Comparison of ENCODE assay signal across 11 cellular contexts in the genomic region with DNA sequence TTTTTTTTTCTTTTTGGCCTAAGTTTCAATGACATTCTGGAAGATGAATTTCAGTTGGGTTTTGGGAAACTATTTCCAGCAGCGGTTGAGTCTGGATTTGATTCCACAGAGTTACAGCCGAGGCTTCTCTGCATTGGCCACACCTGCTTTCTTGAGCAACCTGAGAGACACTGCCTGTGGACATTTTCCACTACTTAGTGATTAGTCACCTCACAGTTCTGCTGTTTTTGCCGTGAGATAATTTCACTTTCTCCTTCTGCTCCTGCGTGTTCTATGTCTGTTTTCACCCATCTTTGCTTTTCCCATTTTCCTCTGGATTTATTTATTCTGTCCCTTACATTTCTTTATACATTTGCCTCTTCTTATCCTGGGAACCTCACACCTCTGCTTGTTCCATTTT.
DNase-seq lines count a peak whose midpoint lies in the region; ATAC-seq and TF ChIP-seq lines count a peak whose summit lies in the region.
"Had no signal": no experiment of that assay in that cellular context is flagged by ENCODE, and none has a peak within 500 bp of the region (broad histone marks: within the 10 kb centered on the region; RNA-seq: fewer than 3 reads in every experiment).

No MANE protein-coding gene starts in this region.

- no CpG with 5 or more reads among the region's 4 CpGs for WGBS in H9 (ENCODE audit: extremely low coverage, insufficient read length, low lambda C conversion rate)

- H3K4me2 ChIP-seq in PC-9 (peak overlapping the region; percentile 68), H9 (ENCODE audit: insufficient read depth, insufficient read length, low read length) (no peak overlapping the region)

- no peak overlapping the region for H2BK20ac ChIP-seq in H9 (ENCODE audit: low read depth, low read length, poor library complexity, severe bottlenecking)

- CTCF ChIA-PET in BJ (lab: Yijun Ruan, JAX) (no interaction called here), PC-9 (lab: Charles Lee) (no interaction called here)

- H3K27me3 Mint-ChIP-seq in osteocyte (ENCODE audit: unreplicated experiment) (no peaks in the 10 kb centered on the region), H9 (ENCODE audit: low read depth) (no peaks in the 10 kb centered on the region)

- no peak overlapping the region for H2BK15ac ChIP-seq in H9 (ENCODE audit: low read depth, low read length)

- H4K5ac ChIP-seq in H9 (ENCODE audit: insufficient read length, low read depth, low read length): no peak overlapping the region

- no peak overlapping the region for H3K27ac ChIP-seq in PC-9
- no peak overlapping the region for H3K27ac ChIP-seq in H9 (ENCODE audit: insufficient read length, low read depth, low read length)

- H3K9me3 Mint-ChIP-seq in osteocyte (ENCODE audit: unreplicated experiment): no peaks in the 10 kb centered on the region
- H3K9me3 Mint-ChIP-seq in H9: no peaks in the 10 kb centered on the region
- H3K9me3 Mint-ChIP-seq: activated naive CD4-positive, alpha-beta T cell treated with anti-CD3 and anti-CD28 coated beads, Interleukin-2, amount 50 U/mL, for 24 hours had no signal

- peaks cover 69% of the 10 kb centered on the region for H3K4me1 Mint-ChIP-seq in osteocyte (ENCODE audit: unreplicated experiment)
- H3K4me1 Mint-ChIP-seq in H9: peaks cover 2% of the 10 kb centered on the region in 2 experiments; a peak in 2 of 4 replicates
- H3K4me1 Mint-ChIP-seq: activated naive CD4-positive, alpha-beta T cell treated with anti-CD3 and anti-CD28 coated beads, Interleukin-2, amount 50 U/mL, for 24 hours had no signal

- no peak overlapping the region for H3K9ac ChIP-seq in H9 (ENCODE audit: extremely low read depth, insufficient read length, low read length)

- TF ChIP-seq CTCF in BJ (IDR thresholded peaks at IDR 0.05; ENCODE audit: insufficient read depth, low read depth, low read length) (no peak), PC-9 (conservative IDR thresholded peaks at IDR 0.05) (no peak), osteocyte (IDR thresholded peaks at IDR 0.05) (no peak), H9 (conservative IDR thresholded peaks at IDR 0.05) (no peak)

- no peak overlapping the region for H4K8ac ChIP-seq in H9 (replicated peaks; ENCODE audit: insufficient read length, low read depth, low read length)

- H3K56ac ChIP-seq in H9 (ENCODE audit: insufficient read length, low read depth, low read length): no peak overlapping the region

- H2AK5ac ChIP-seq in H9 (ENCODE audit: insufficient read length, low read length): no peak overlapping the region

- intact Hi-C loops in PC-9 (cut with micrococcal nuclease; ENCODE audit: unreplicated experiment): no loop called here

- H3F3A ChIP-seq in PC-9 (ENCODE audit: insufficient read depth, low read depth): no peaks in the 10 kb centered on the region

- H2BK12ac ChIP-seq in H9 (ENCODE audit: insufficient read length, low read depth, low read length): no peak overlapping the region

- H2AFZ ChIP-seq in PC-9 (peak overlapping the region; percentile 68), H9 (ENCODE audit: low read length) (no peak overlapping the region)

- no peak overlapping the region for H3K14ac ChIP-seq in H9 (ENCODE audit: insufficient read depth, low read length)

- H3K23me2 ChIP-seq in H9 (ENCODE audit: insufficient read length, low read depth, low read length, poor library complexity, severe bottlenecking): no peaks in the 10 kb centered on the region

- H2BK120ac ChIP-seq in H9 (ENCODE audit: low read depth, low read length, poor library complexity, severe bottlenecking): no peak overlapping the region

- POLR2A ChIA-PET in BJ (lab: Charles Lee) (no interaction called here), PC-9 (lab: Charles Lee; ENCODE audit: unreplicated experiment) (no interaction called here)

- H3K9me2 ChIP-seq in PC-9 (ENCODE audit: insufficient read depth): no peaks in the 10 kb centered on the region

- ATAC-seq in GM18517 (IDR thresholded peaks at IDR 0.05; ENCODE audit: unreplicated experiment): no peak

- H3K9me3 ChIP-seq in PC-9 (ENCODE audit: insufficient read depth, low read depth): no peaks in the 10 kb centered on the region
- H3K9me3 ChIP-seq in H9 (ENCODE audit: control insufficient read depth, low read depth, low read length): no peaks in the 10 kb centered on the region

- no peak overlapping the region for H4K91ac ChIP-seq in H9 (ENCODE audit: insufficient read length, low read depth, low read length)

- H3K23ac ChIP-seq in H9 (ENCODE audit: insufficient read length, low read depth, low read length): no peak overlapping the region

- no peak overlapping the region for H3T11ph ChIP-seq in H9 (ENCODE audit: low read length)

- no peaks in the 10 kb centered on the region for H3K27me3 ChIP-seq in BJ (ENCODE audit: control insufficient read depth, insufficient read depth, low read length)
- H3K27me3 ChIP-seq in PC-9 (ENCODE audit: insufficient read depth, low read depth): no peaks in the 10 kb centered on the region
- no peaks in the 10 kb centered on the region for H3K27me3 ChIP-seq in H9 (ENCODE audit: insufficient read depth, low read length)

- H3K4me1 ChIP-seq in PC-9 (replicated peaks; ENCODE audit: insufficient read depth) (peaks cover 4% of the 10 kb centered on the region; the same call in 1 of the 2 replicates), H9 (ENCODE audit: insufficient read depth, low read length) (no peaks in the 10 kb centered on the region)

- H3K4me3 Mint-ChIP-seq in osteocyte (ENCODE audit: unreplicated experiment) (peak overlapping the region; percentile 71), H9 (no peak overlapping the region)
- H3K4me3 Mint-ChIP-seq: activated naive CD4-positive, alpha-beta T cell treated with anti-CD3 and anti-CD28 coated beads, Interleukin-2, amount 50 U/mL, for 24 hours had no signal

- no peaks in the 10 kb centered on the region for H3K79me2 ChIP-seq in PC-9 (ENCODE audit: low read depth)
- H3K79me2 ChIP-seq in H9 (ENCODE audit: insufficient read depth, low read length): no peaks in the 10 kb centered on the region

- H3K18ac ChIP-seq in H9 (ENCODE audit: insufficient read length, low read depth, low read length): no peak overlapping the region

- no peaks in the 10 kb centered on the region for H3K36me3 ChIP-seq in BJ (ENCODE audit: control insufficient read depth, insufficient read depth, low read length)
- no peaks in the 10 kb centered on the region for H3K36me3 ChIP-seq in PC-9 (ENCODE audit: low read depth)

- no peak overlapping the region for H2BK5ac ChIP-seq in H9 (ENCODE audit: insufficient read length, low read length)

- H3K4me3 ChIP-seq in BJ (ENCODE audit: low read depth, low read length): peak overlapping the region; percentile 13
- H3K4me3 ChIP-seq in PC-9: peak overlapping the region; percentile 24; the same call in 1 of the 2 replicates

- peak; percentile 56 for DNase-seq in BJ (ENCODE audit: low read depth)
- no peak for DNase-seq in PC-9
- DNase-seq in fibroblast of peridontal ligament (ENCODE audit: extremely low read depth): peak; percentile 78
- DNase-seq in osteocyte (ENCODE audit: extremely low spot score, unreplicated experiment): no peak
- DNase-seq in activated gamma-delta T cell (lab: John Stamatoyannopoulos, UW): no peak
- no peak for DNase-seq in activated CD4-positive, alpha-beta T cell treated with anti-CD3 and anti-CD28 coated beads for 1 hour
- DNase-seq in H9: no peak
- DNase-seq: NCI-H1930; stimulated activated CD4-positive, alpha-beta T cell treated with anti-CD3 and anti-CD28 coated beads, Interleukin-4, amount 100 ng/mL, for 4 hours had no signal

- no peaks in the 10 kb centered on the region for H3K79me1 ChIP-seq in H9 (ENCODE audit: insufficient read depth, low read depth, low read length, poor library complexity, severe bottlenecking)

- BruUV-seq in PC-9 (replicated peaks; lab: Mats Ljungman, UMichigan): no TSS peak

- H4K20me1 ChIP-seq in PC-9 (ENCODE audit: insufficient read depth) (no peaks in the 10 kb centered on the region), H9 (ENCODE audit: control insufficient read depth, insufficient read depth, insufficient read length) (no peaks in the 10 kb centered on the region)

- H3K27ac Mint-ChIP-seq in osteocyte (ENCODE audit: unreplicated experiment) (peak overlapping the region; percentile 99), H9 (no peak overlapping the region)
- H3K27ac Mint-ChIP-seq: activated naive CD4-positive, alpha-beta T cell treated with anti-CD3 and anti-CD28 coated beads, Interleukin-2, amount 50 U/mL, for 24 hours had no signal

- H3K4ac ChIP-seq in H9 (ENCODE audit: low read depth, low read length): no peak overlapping the region

- H3K36me3 Mint-ChIP-seq in osteocyte (ENCODE audit: unreplicated experiment) (no peaks in the 10 kb centered on the region), H9 (ENCODE audit: insufficient read depth in 1 of 3, low read depth in 3 of 3) (no peaks in the 10 kb centered on the region)
- H3K36me3 Mint-ChIP-seq: activated naive CD4-positive, alpha-beta T cell treated with anti-CD3 and anti-CD28 coated beads, Interleukin-2, amount 50 U/mL, for 24 hours had no signal

Comparison
In these comparisons a context has a peak if more than half of its experiments do, and no peak if none do; other contexts are left out.
1. DNase-seq: peak in BJ (single experiment) and fibroblast of peridontal ligament (single experiment); none in PC-9 (0 of 2), osteocyte (single experiment), activated gamma-delta T cell (single experiment), activated CD4-positive, alpha-beta T cell treated with anti-CD3 and anti-CD28 coated beads for 1 hour (single experiment) and H9 (single experiment).